In genomic region chr20:14337400-14338171, GRCh38 we compare ENCODE assay signal across 8 cellular contexts. TPM values are rescaled to one million over a fixed set of nuclear protein-coding genes. Genes with fewer than 3 reads are reported as not detected.
DNase-seq lines count a peak whose midpoint lies in the region; ATAC-seq and TF ChIP-seq lines count a peak whose summit lies in the region.

TSS of gene FLRT3 (minus strand) at chr20:14337612. CDS start at chr20:14327506, 10,106 bp downstream.

- no peak within 1 kb of the TSS for H3K4me3 Mint-ChIP-seq in activated CD8-positive, alpha-beta T cell treated with anti-CD3 and anti-CD28 coated beads, Interleukin-2, amount 10 ng/mL, durations not matched to agents 7 days and 5 days

- CTCF ChIA-PET in activated CD8-positive, alpha-beta T cell treated with anti-CD3 and anti-CD28 coated beads, Interleukin-2, amount 10 ng/mL, durations not matched to agents 7 days and 5 days (lab: Charles Lee) = no interaction called here

- H3K4me1 Mint-ChIP-seq in activated CD8-positive, alpha-beta T cell treated with anti-CD3 and anti-CD28 coated beads, Interleukin-2, amount 10 ng/mL, durations not matched to agents 7 days and 5 days (ENCODE audit: low read depth) = no peaks in the 10 kb centered on the region

- H3K9me3 Mint-ChIP-seq in activated CD8-positive, alpha-beta T cell treated with anti-CD3 and anti-CD28 coated beads, Interleukin-2, amount 10 ng/mL, durations not matched to agents 7 days and 5 days (ENCODE audit: insufficient read depth) = no peaks in the 10 kb centered on the region

- POLR2A ChIA-PET in activated CD8-positive, alpha-beta T cell treated with anti-CD3 and anti-CD28 coated beads, Interleukin-2, amount 10 ng/mL, durations not matched to agents 7 days and 5 days (lab: Charles Lee) = no interaction called here

- H3K36me3 Mint-ChIP-seq in activated CD8-positive, alpha-beta T cell treated with anti-CD3 and anti-CD28 coated beads, Interleukin-2, amount 10 ng/mL, durations not matched to agents 7 days and 5 days (ENCODE audit: low read depth) = no peaks in the 10 kb centered on the region

- H3K27ac Mint-ChIP-seq in activated CD8-positive, alpha-beta T cell treated with anti-CD3 and anti-CD28 coated beads, Interleukin-2, amount 10 ng/mL, durations not matched to agents 7 days and 5 days = no peak within 1 kb of the TSS

- DNase-seq in COR-L47 (lab: John Stamatoyannopoulos, UW) (peak; percentile 74), NCI-H2196 treated with DMSO at 0.1 percent for 48 hours (lab: John Stamatoyannopoulos, UW; ENCODE audit: unreplicated experiment) (peak; percentile 93), Right ventricle myocardium inferior (ENCODE audit: missing footprints) (no peak), omental fat pad (ENCODE audit: low spot score) (peak; percentile 32)
- peak; percentile 30 for DNase-seq in activated CD8-positive, alpha-beta T cell treated with anti-CD3 and anti-CD28 coated beads, Interleukin-2, amount 10 ng/mL, durations not matched to agents 7 days and 5 days
- no peak for DNase-seq in activated CD8-positive, alpha-beta memory T cell treated with anti-CD3 and anti-CD28 coated beads, Interleukin-2, amount 50 U/mL, for 4 hours

- TF ChIP-seq CTCF in omental fat pad (IDR thresholded peaks at IDR 0.05) = no peak

- intact Hi-C loops in Right ventricle myocardium inferior (cut with DNase I) = no loop called here

- ATAC-seq in GM19328 (IDR thresholded peaks at IDR 0.05; ENCODE audit: unreplicated experiment) = peak; percentile 93
- peak; percentile 97 for ATAC-seq in HG03342 (IDR thresholded peaks at IDR 0.05; ENCODE audit: unreplicated experiment)
- ATAC-seq in activated CD8-positive, alpha-beta T cell treated with anti-CD3 and anti-CD28 coated beads, Interleukin-2, amount 10 ng/mL, durations not matched to agents 7 days and 5 days = no peak
- ATAC-seq in Right ventricle myocardium inferior = peak; percentile 91
- peak; percentile 95 for ATAC-seq in omental fat pad (ENCODE audit: low FRiP score)

- H3K27me3 Mint-ChIP-seq in activated CD8-positive, alpha-beta T cell treated with anti-CD3 and anti-CD28 coated beads, Interleukin-2, amount 10 ng/mL, durations not matched to agents 7 days and 5 days (ENCODE audit: low read depth) = no peaks in the 10 kb centered on the region

RNA-seq across cellular contexts. Expression of gene FLRT3, which starts in this region (rescaled TPM):
- total RNA-seq in activated CD8-positive, alpha-beta T cell treated with anti-CD3 and anti-CD28 coated beads, Interleukin-2, amount 10 ng/mL, durations not matched to agents 7 days and 5 days = not detected
- total RNA-seq in Right ventricle myocardium inferior (0.22 TPM), omental fat pad (10 to 100 TPM in 3 of 4 donors, under 1 TPM in 1; 0.63 to 48.3 (median 17.1) TPM)

Comparison
In these comparisons a context has a peak if more than half of its experiments do, and no peak if none do; other contexts are left out.
1. Peak in DNase-seq in activated CD8-positive, alpha-beta T cell treated with anti-CD3 and anti-CD28 coated beads, Interleukin-2, amount 10 ng/mL, durations not matched to agents 7 days and 5 days; RNA of the gene not detected or under 1 TPM.
2. Peak in ATAC-seq in Right ventricle myocardium inferior; RNA of the gene not detected or under 1 TPM.
3. DNase-seq: peak in COR-L47 (single experiment), NCI-H2196 treated with DMSO at 0.1 percent for 48 hours (single experiment) and omental fat pad (single experiment); none in Right ventricle myocardium inferior (single experiment) and activated CD8-positive, alpha-beta memory T cell treated with anti-CD3 and anti-CD28 coated beads, Interleukin-2, amount 50 U/mL, for 4 hours (single experiment).